16 cellular contexts compared by ENCODE assay signal in genomic region chr16:82995286-82995926, GRCh38.
DNase-seq lines count a peak whose midpoint lies in the region; ATAC-seq and TF ChIP-seq lines count a peak whose summit lies in the region.
"Had no signal": no experiment of that assay in that cellular context is flagged by ENCODE, and none has a peak within 500 bp of the region (broad histone marks: within the 10 kb centered on the region; RNA-seq: fewer than 3 reads in every experiment).

No MANE protein-coding gene starts in this region.

- peak overlapping the region; percentile 66 for H3K4me2 ChIP-seq in SK-N-SH
- peak overlapping the region; percentile 41 for H3K4me2 ChIP-seq in hepatocyte

- H3K36me3 ChIP-seq in SK-N-SH (replicated peaks in 1 of 2; ENCODE audit: control insufficient read depth in 1 of 2, insufficient read depth in 2 of 2, low read length in 1 of 2) (no peaks in the 10 kb centered on the region), hepatocyte (replicated peaks; ENCODE audit: insufficient read depth, low read depth) (no peaks in the 10 kb centered on the region), subcutaneous abdominal adipose tissue (ENCODE audit: control insufficient read depth in 5 of 5, insufficient read depth in 5 of 5, low read length in 5 of 5) (no peaks in the 10 kb centered on the region), BE2C (no peaks in the 10 kb centered on the region)
- H3K36me3 ChIP-seq: MG63 had no signal

- peak overlapping the region; percentile 53 for H3K9ac ChIP-seq in SK-N-SH
- no peak overlapping the region for H3K9ac ChIP-seq in subcutaneous abdominal adipose tissue (ENCODE audit: low read length in 5 of 5)
- H3K9ac ChIP-seq: parathyroid adenoma had no signal

- no peak for TF ChIP-seq CTCF in SK-N-SH (IDR thresholded peaks at IDR 0.05)
- TF ChIP-seq CTCF in hepatocyte (IDR thresholded peaks at IDR 0.05; ENCODE audit: poor library complexity), result no peak
- no peak for TF ChIP-seq CTCF in osteocyte (IDR thresholded peaks at IDR 0.05)
- TF ChIP-seq CTCF in BE2C (IDR thresholded peaks at IDR 0.05; ENCODE audit: low read depth, low read length), result no peak

- POLR2A ChIA-PET in SK-N-SH (lab: Yijun Ruan, JAX), result no interaction called here

- no peaks in the 10 kb centered on the region for H3K27me3 Mint-ChIP-seq in osteocyte (ENCODE audit: unreplicated experiment)

- no peaks in the 10 kb centered on the region for H3K36me3 Mint-ChIP-seq in osteocyte (ENCODE audit: unreplicated experiment)

- TF ChIP-seq EP300 in SK-N-SH (IDR thresholded peaks at IDR 0.05; ENCODE audit: borderline replicate concordance in 1 of 2, low read depth in 1 of 2, low read length in 1 of 2), result no peak

- no peak overlapping the region for H3K27ac Mint-ChIP-seq in osteocyte (ENCODE audit: unreplicated experiment)

- H3K4me1 Mint-ChIP-seq in osteocyte (ENCODE audit: unreplicated experiment), result peaks cover under 1% of the 10 kb centered on the region

- 0 out of 4 replicates have a peak, but pooled peaks cover 0 to 3% of the 10 kb centered on the region in 2 experiments for H3K4me1 ChIP-seq in SK-N-SH (ENCODE audit: control insufficient read depth in 1 of 2, insufficient read depth in 2 of 2, low read depth in 1 of 2, low read length in 1 of 2)
- peaks cover 4% of the 10 kb centered on the region for H3K4me1 ChIP-seq in hepatocyte (ENCODE audit: insufficient read depth)
- peaks cover 0 to 8% (median 0%) of the 10 kb centered on the region in 5 donors for H3K4me1 ChIP-seq in subcutaneous abdominal adipose tissue (ENCODE audit: control insufficient read depth in 5 of 5, insufficient read depth in 5 of 5, low read length in 5 of 5)
- no peaks in the 10 kb centered on the region for H3K4me1 ChIP-seq in BE2C
- H3K4me1 ChIP-seq: parathyroid adenoma had no signal

- H2AFZ ChIP-seq in SK-N-SH (ENCODE audit: low read depth) (peak overlapping the region; percentile 64), hepatocyte (peak overlapping the region; percentile 21)
- H2AFZ ChIP-seq: parathyroid adenoma had no signal

- H3K9me3 ChIP-seq in SK-N-SH, result no peaks in the 10 kb centered on the region
- no peaks in the 10 kb centered on the region for H3K9me3 ChIP-seq in hepatocyte (ENCODE audit: low read depth)
- no peaks in the 10 kb centered on the region for H3K9me3 ChIP-seq in subcutaneous abdominal adipose tissue (ENCODE audit: control insufficient read depth in 5 of 5, low read length in 5 of 5)
- H3K9me3 ChIP-seq in BE2C, result no peaks in the 10 kb centered on the region; the same call in 1 of the 2 replicates
- H3K9me3 ChIP-seq: MG63 had no signal

- H3K4me3 ChIP-seq in SK-N-SH (ENCODE audit: low read depth in 2 of 2, low read length in 1 of 2), result peak overlapping the region; percentile 31 to 50; a peak in 3 of 4 replicates
- no peak overlapping the region for H3K4me3 ChIP-seq in hepatocyte
- peak overlapping the region in 2 of 5 donors; percentile 28 to 45 for H3K4me3 ChIP-seq in subcutaneous abdominal adipose tissue (ENCODE audit: low read depth in 1 of 5, low read length in 5 of 5)
- H3K4me3 ChIP-seq in BE2C (ENCODE audit: low read depth, low read length), result no peak overlapping the region
- H3K4me3 ChIP-seq: MG63 had no signal

- no peaks in the 10 kb centered on the region for H3K9me2 ChIP-seq in SK-N-SH
- H3K9me2 ChIP-seq in hepatocyte (replicated peaks; ENCODE audit: insufficient read depth), result no peaks in the 10 kb centered on the region

- H3K27me3 ChIP-seq in SK-N-SH (ENCODE audit: insufficient read depth) (no peaks in the 10 kb centered on the region), hepatocyte (no peaks in the 10 kb centered on the region), subcutaneous abdominal adipose tissue (ENCODE audit: control insufficient read depth in 5 of 5, insufficient read depth in 4 of 5, low read length in 5 of 5) (no peaks in the 10 kb centered on the region), BE2C (no peaks in the 10 kb centered on the region)
- H3K27me3 ChIP-seq: MG63 had no signal

- H3K27ac ChIP-seq in SK-N-SH (ENCODE audit: low read depth in 2 of 2, low read length in 1 of 2) (peak overlapping the region; percentile 67 to 94; a peak in 3 of 4 replicates), hepatocyte (peak overlapping the region; percentile 75), subcutaneous abdominal adipose tissue (ENCODE audit: low read depth, low read length) (peak overlapping the region; percentile 19)
- H3K27ac ChIP-seq: C4-2B, parathyroid adenoma had no signal

- no peak overlapping the region for H3K4me3 Mint-ChIP-seq in osteocyte (ENCODE audit: unreplicated experiment)

- ATAC-seq in HG03469 (IDR thresholded peaks at IDR 0.05; ENCODE audit: unreplicated experiment), result no peak

- CTCF ChIA-PET in SK-N-SH (lab: Yijun Ruan, JAX), result no interaction called here

- no peaks in the 10 kb centered on the region for H3K9me3 Mint-ChIP-seq in osteocyte (ENCODE audit: unreplicated experiment)

- WGBS in SK-N-SH (ENCODE audit: low lambda C conversion rate), result 6% methylated on average over 9 of the region's 9 CpGs
- 81% methylated on average over 9 of the region's 9 CpGs for WGBS in hepatocyte (ENCODE audit: low lambda C conversion rate, missing lambda C conversion rate)

- TF ChIP-seq RAD21 in SK-N-SH (IDR thresholded peaks at IDR 0.05; ENCODE audit: low read length), result no peak

- DNase-seq in HT1080 (ENCODE audit: low read depth) (peak; percentile 57), SK-N-SH (no peak), hepatocyte (ENCODE audit: low spot score) (no peak), osteocyte (ENCODE audit: extremely low spot score, unreplicated experiment) (no peak), BE2C (no peak)
- DNase-seq: activated CD4-positive, CD25-positive, alpha-beta regulatory T cell; activated effector memory CD4-positive, alpha-beta T cell treated with anti-CD3 and anti-CD28 coated beads, Interleukin-2, amount 50 U/mL, for 16 hours; amygdala; DND-41; MG63; NCI-H1694 treated with DMSO at 0.1 percent for 48 hours; NCI-H526 treated with DMSO at 0.1 percent for 48 hours had no signal

- H3K79me2 ChIP-seq in SK-N-SH (ENCODE audit: insufficient read depth) (no peaks in the 10 kb centered on the region; the same call in 1 of the 2 replicates), hepatocyte (no peaks in the 10 kb centered on the region)
- H3K79me2 ChIP-seq: parathyroid adenoma had no signal

- H3F3A ChIP-seq in SK-N-SH (replicated peaks; ENCODE audit: insufficient read depth), result peaks cover 17% of the 10 kb centered on the region

- H4K20me1 ChIP-seq in SK-N-SH (ENCODE audit: insufficient read depth) (no peaks in the 10 kb centered on the region), hepatocyte (ENCODE audit: insufficient read depth, poor library complexity, severe bottlenecking) (no peaks in the 10 kb centered on the region)

TF ChIP-seq in SK-N-SH, 30 proteins besides CTCF, POLR2A, EP300 and RAD21:
- no peak for TF ChIP-seq EZH2phosphoT487 (IDR thresholded peaks at IDR 0.05; ENCODE audit: borderline replicate concordance, low read depth)
- TF ChIP-seq, protein P1, sequence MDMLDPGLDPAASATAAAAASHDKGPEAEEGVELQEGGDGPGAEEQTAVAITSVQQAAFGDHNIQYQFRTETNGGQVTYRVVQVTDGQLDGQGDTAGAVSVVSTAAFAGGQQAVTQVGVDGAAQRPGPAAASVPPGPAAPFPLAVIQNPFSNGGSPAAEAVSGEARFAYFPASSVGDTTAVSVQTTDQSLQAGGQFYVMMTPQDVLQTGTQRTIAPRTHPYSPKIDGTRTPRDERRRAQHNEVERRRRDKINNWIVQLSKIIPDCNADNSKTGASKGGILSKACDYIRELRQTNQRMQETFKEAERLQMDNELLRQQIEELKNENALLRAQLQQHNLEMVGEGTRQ (IDR thresholded peaks at IDR 0.05; ENCODE audit: borderline replicate concordance, low read depth, low read length), result no peak
- TF ChIP-seq FOXM1 (IDR thresholded peaks at IDR 0.05; ENCODE audit: low read depth), result no peak

Comparison
In these comparisons a context has a peak if more than half of its experiments do, and no peak if none do; other contexts are left out.
1. H3K27ac ChIP-seq: peak in every context shown above with its lines; median percentile 80 in SK-N-SH; 75 in hepatocyte; 19 in subcutaneous abdominal adipose tissue.
2. H3K4me3 ChIP-seq: peak in SK-N-SH (2 of 2); none in hepatocyte (single experiment) and BE2C (single experiment).